Comparison of ENCODE assay signal across 15 cellular contexts in the genomic region with DNA sequence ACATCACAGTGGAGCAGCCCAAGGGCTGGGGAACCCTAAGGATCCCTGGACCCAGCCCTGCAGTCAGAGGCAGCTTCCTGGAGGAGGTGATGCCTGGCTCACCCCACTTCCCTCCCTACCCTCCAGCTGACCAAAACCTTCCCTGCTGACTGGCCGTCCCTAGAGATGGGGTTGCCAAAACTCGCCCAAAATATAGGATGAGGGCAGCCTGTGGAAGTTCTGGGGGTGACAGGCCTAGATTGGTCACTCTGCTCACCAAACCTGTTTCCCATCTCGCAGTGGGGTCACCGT. TPM values are rescaled to one million over a fixed set of nuclear protein-coding genes. Genes with fewer than 3 reads are reported as not detected.
DNase-seq lines count a peak whose midpoint lies in the region; ATAC-seq and TF ChIP-seq lines count a peak whose summit lies in the region.
"Had no signal": no experiment of that assay in that cellular context is flagged by ENCODE, and none has a peak within 500 bp of the region (broad histone marks: within the 10 kb centered on the region; RNA-seq: fewer than 3 reads in every experiment).

No MANE protein-coding gene starts in this region.

- H3K4me3 Mint-ChIP-seq in T-helper 2 cell treated with Interferon-gamma antibody and Interleukin-4, amounts not matched to agents 5 μg/mL and 100 μg/mL, for 36 hours, result no peak overlapping the region
- H3K4me3 Mint-ChIP-seq in CD14-positive monocyte, result no peak overlapping the region
- H3K4me3 Mint-ChIP-seq: activated CD4-positive, alpha-beta T cell treated with anti-CD3 and anti-CD28 coated beads, Interleukin-2, amount 10 ng/mL, durations not matched to agents 24 days and 14 days; brain; T-helper 1 cell treated with Interleukin-12 subunit alpha and Interleukin-12 subunit beta and Interleukin-4 antibody, amounts not matched to agents 30 μg/mL and 1 μg/mL, for 36 hours had no signal

- ATAC-seq in heart right ventricle (no peak), Right ventricle myocardium superior (ENCODE audit: poor library complexity) (no peak), upper lobe of left lung (ENCODE audit: low FRiP score in 2 of 2) (no peak)

- no peaks in the 10 kb centered on the region for H3K36me3 Mint-ChIP-seq in T-helper 2 cell treated with Interferon-gamma antibody and Interleukin-4, amounts not matched to agents 5 μg/mL and 100 μg/mL, for 36 hours (ENCODE audit: low read depth)
- peaks cover 9 to 23% of the 10 kb centered on the region in 2 donors for H3K36me3 Mint-ChIP-seq in CD14-positive monocyte
- H3K36me3 Mint-ChIP-seq: brain had no signal

- peaks cover 0 to 41% (median 25%) of the 10 kb centered on the region in 9 donors for H3K36me3 ChIP-seq in heart right ventricle
- peaks cover 3 to 16% of the 10 kb centered on the region in 2 donors for H3K36me3 ChIP-seq in prostate gland
- peaks cover 0 to 40% (median 26%) of the 10 kb centered on the region in 4 donors for H3K36me3 ChIP-seq in upper lobe of left lung
- H3K36me3 ChIP-seq in brain microvascular endothelial cell (replicated peaks), result peaks cover 19% of the 10 kb centered on the region

- 77 to 85% methylated on average over 4 of the region's 4 CpGs for WGBS in heart right ventricle, 2 donors
- 64% methylated on average over 4 of the region's 4 CpGs for WGBS in prostate gland
- WGBS in upper lobe of left lung, 2 donors, result 70% methylated on average over 4 of the region's 4 CpGs; no CpG with 5 or more reads in 1 of the 2 donors

- H3K9me3 Mint-ChIP-seq in T-helper 2 cell treated with Interferon-gamma antibody and Interleukin-4, amounts not matched to agents 5 μg/mL and 100 μg/mL, for 36 hours, result no peaks in the 10 kb centered on the region
- no peaks in the 10 kb centered on the region for H3K9me3 Mint-ChIP-seq in CD14-positive monocyte
- H3K9me3 Mint-ChIP-seq: activated CD4-positive, alpha-beta T cell treated with anti-CD3 and anti-CD28 coated beads, Interleukin-2, amount 10 ng/mL, durations not matched to agents 24 days and 14 days; brain; T-helper 1 cell treated with Interleukin-12 subunit alpha and Interleukin-12 subunit beta and Interleukin-4 antibody, amounts not matched to agents 30 μg/mL and 1 μg/mL, for 36 hours had no signal

- H3K27ac ChIP-seq in heart right ventricle (peak overlapping the region in 9 of 10 donors; percentile 63 to 94 (median 78)), dorsolateral prefrontal cortex (peak overlapping the region in 53 of 59 donors; percentile 21 to 98 (median 88)), prostate gland (peak overlapping the region; percentile 78 to 89), upper lobe of left lung (peak overlapping the region; percentile 65 to 93 (median 69)), brain microvascular endothelial cell (no peak overlapping the region)

- intact Hi-C loops in heart right ventricle (cut with DNase I) (loop anchor here in 1 of 10 donors (5.0 kb wide), 1 partner anchor 118 kb away; no protein-coding TSS in a partner anchor), Right ventricle myocardium superior (cut with DNase I) (no loop called here), dorsolateral prefrontal cortex (cut with DNase I) (loop anchor here in 1 of 2 donors (10.0 kb wide), 3 partner anchors 231 to 541 kb away; no protein-coding TSS in a partner anchor), prostate gland (cut with DNase I) (no loop called here), CD14-positive monocyte (cut with micrococcal nuclease) (loop anchor here (5.0 to 10.0 kb wide), 5 partner anchors 251 to 533 kb away; no protein-coding TSS in a partner anchor)

- DNase-seq in heart right ventricle, result no peak
- DNase-seq in Right ventricle myocardium superior, result no peak
- peak in 1 of 10 donors; percentile 14 for DNase-seq in dorsolateral prefrontal cortex
- no peak for DNase-seq in prostate gland (ENCODE audit: low spot score)
- DNase-seq in upper lobe of left lung, result no peak
- no peak for DNase-seq in T-helper 2 cell treated with Interferon-gamma antibody and Interleukin-4, amounts not matched to agents 5 μg/mL and 100 μg/mL, for 36 hours (ENCODE audit: low spot score)
- DNase-seq in CD14-positive monocyte (ENCODE audit: low spot score), result no peak
- no peak for DNase-seq in brain microvascular endothelial cell
- DNase-seq: ACHN; activated CD4-positive, alpha-beta T cell treated with anti-CD3 and anti-CD28 coated beads, Interleukin-2, amount 10 ng/mL, durations not matched to agents 24 days and 14 days; DMS 273 treated with DMSO at 0.1 percent for 48 hours; NCI-H1092; NCI-H2227 treated with DMSO at 0.1 percent for 48 hours had no signal

- H3K4me1 ChIP-seq in heart right ventricle (peaks cover 35 to 79% (median 66%) of the 10 kb centered on the region in 9 donors), prostate gland (replicated peaks) (peaks cover 9% of the 10 kb centered on the region), upper lobe of left lung (peaks cover 18 to 43% (median 23%) of the 10 kb centered on the region in 4 donors)

- no peaks in the 10 kb centered on the region for H3K4me1 Mint-ChIP-seq in T-helper 2 cell treated with Interferon-gamma antibody and Interleukin-4, amounts not matched to agents 5 μg/mL and 100 μg/mL, for 36 hours (ENCODE audit: low read depth)
- peaks cover 6% of the 10 kb centered on the region for H3K4me1 Mint-ChIP-seq in CD14-positive monocyte

- TF ChIP-seq CTCF in heart right ventricle (IDR thresholded peaks at IDR 0.05) (no peak), dorsolateral prefrontal cortex (IDR thresholded peaks at IDR 0.05 in 54 of 56, conservative IDR thresholded peaks at IDR 0.05 in 2 of 56; ENCODE audit: low read depth in 1 of 56, partially characterized antibody in 56 of 56) (no peak), prostate gland (IDR thresholded peaks at IDR 0.05) (no peak), upper lobe of left lung (IDR thresholded peaks at IDR 0.05) (no peak), CD14-positive monocyte (IDR thresholded peaks at IDR 0.05) (no peak), brain microvascular endothelial cell (IDR thresholded peaks at IDR 0.05; ENCODE audit: low read depth, low read length, missing control alignments) (no peak)

- no peaks in the 10 kb centered on the region for H3K27me3 ChIP-seq in heart right ventricle
- H3K27me3 ChIP-seq in dorsolateral prefrontal cortex, result no peaks in the 10 kb centered on the region
- no peaks in the 10 kb centered on the region for H3K27me3 ChIP-seq in prostate gland (replicated peaks; ENCODE audit: insufficient read depth)
- no peaks in the 10 kb centered on the region for H3K27me3 ChIP-seq in upper lobe of left lung
- no peaks in the 10 kb centered on the region for H3K27me3 ChIP-seq in brain microvascular endothelial cell (replicated peaks)

- in situ Hi-C loops in brain microvascular endothelial cell (cut with HindIII; ENCODE audit: low pct_ligation_motif_present, low sequenced_read_pairs), result no loop called here

- H3K27ac Mint-ChIP-seq in T-helper 2 cell treated with Interferon-gamma antibody and Interleukin-4, amounts not matched to agents 5 μg/mL and 100 μg/mL, for 36 hours, result no peak overlapping the region
- no peak overlapping the region for H3K27ac Mint-ChIP-seq in CD14-positive monocyte
- H3K27ac Mint-ChIP-seq: activated CD4-positive, alpha-beta T cell treated with anti-CD3 and anti-CD28 coated beads, Interleukin-2, amount 10 ng/mL, durations not matched to agents 24 days and 14 days; T-helper 1 cell treated with Interleukin-12 subunit alpha and Interleukin-12 subunit beta and Interleukin-4 antibody, amounts not matched to agents 30 μg/mL and 1 μg/mL, for 36 hours had no signal

- TF ChIP-seq EP300 in upper lobe of left lung (IDR thresholded peaks at IDR 0.05), result no peak

- H3K4me3 ChIP-seq in heart right ventricle (no peak overlapping the region), dorsolateral prefrontal cortex (no peak overlapping the region), prostate gland (no peak overlapping the region), upper lobe of left lung (no peak overlapping the region), brain microvascular endothelial cell (ENCODE audit: low read depth, low read length) (no peak overlapping the region)

- H3K9me3 ChIP-seq in heart right ventricle (no peaks in the 10 kb centered on the region), prostate gland (no peaks in the 10 kb centered on the region), upper lobe of left lung (no peaks in the 10 kb centered on the region)

- no peak for TF ChIP-seq POLR2A in prostate gland (IDR thresholded peaks at IDR 0.05)
- no peak for TF ChIP-seq POLR2A in upper lobe of left lung (IDR thresholded peaks at IDR 0.05)

- H3K27me3 Mint-ChIP-seq in T-helper 2 cell treated with Interferon-gamma antibody and Interleukin-4, amounts not matched to agents 5 μg/mL and 100 μg/mL, for 36 hours (ENCODE audit: low read depth), result no peaks in the 10 kb centered on the region
- H3K27me3 Mint-ChIP-seq in CD14-positive monocyte (ENCODE audit: low read depth in 3 of 3), result peaks cover 0 to 3% (median 1%) of the 10 kb centered on the region in 3 donors
- H3K27me3 Mint-ChIP-seq: activated CD4-positive, alpha-beta T cell treated with anti-CD3 and anti-CD28 coated beads, Interleukin-2, amount 10 ng/mL, durations not matched to agents 24 days and 14 days; brain had no signal

RNA-seq across cellular contexts. Expression of a gene that starts 35.0 kb away (rescaled TPM):
- total RNA-seq in heart right ventricle, result 10 to 100 TPM; 69.0 to 89.5 (median 81.1) TPM
- 10 to 100 TPM; 15.5 to 20.3 TPM for polyA plus RNA-seq in heart right ventricle
- 66.1 TPM for total RNA-seq in Right ventricle myocardium superior
- 10 to 100 TPM; 13.9 to 53.9 (median 22.6) TPM for total RNA-seq in dorsolateral prefrontal cortex
- total RNA-seq in prostate gland, result 10 to 100 TPM; 21.2 to 27.3 TPM
- 10 to 100 TPM; 10.2 to 27.0 (median 20.9) TPM for total RNA-seq in upper lobe of left lung
- polyA plus RNA-seq in CD14-positive monocyte, result 1 to 10 TPM; 3.7 to 4.9 TPM

Comparison
In these comparisons a context has a peak if more than half of its experiments do, and no peak if none do; other contexts are left out.
1. intact Hi-C loops: an anchor here in CD14-positive monocyte (5.0 to 10.0 kb wide); none called in Right ventricle myocardium superior and prostate gland.